Comparison of ENCODE assay signal across 1 cellular context in genomic region chr2:100767224-100767653, GRCh38.
TF ChIP-seq lines count a peak whose summit lies in the region.

No MANE protein-coding gene starts in this region.

TF ChIP-seq in HCT116, 20 proteins besides CTCF, POLR2A, EP300 and RAD21 (continued from another document):
- TF ChIP-seq ELF1 (IDR thresholded peaks at IDR 0.05; ENCODE audit: borderline replicate concordance, low read depth) (peak; percentile 19; the same call in 1 of the 2 replicates), TCF7L2 (IDR thresholded peaks at IDR 0.05; ENCODE audit: borderline replicate concordance, extremely low read depth, insufficient read depth, insufficient read length) (no peak), JUND (IDR thresholded peaks at IDR 0.05) (peak; percentile 86), REST (IDR thresholded peaks at IDR 0.05; ENCODE audit: low read depth) (no peak), CBX3 (IDR thresholded peaks at IDR 0.05; ENCODE audit: low read depth) (peak; percentile 70; the same call in 1 of the 2 replicates), EZH2 (IDR thresholded peaks at IDR 0.05) (no peak), SP1 (IDR thresholded peaks at IDR 0.05; ENCODE audit: low read depth) (peak; percentile 76), CEBPB (IDR thresholded peaks at IDR 0.05; ENCODE audit: low read depth) (peak; percentile 46), MAX (IDR thresholded peaks at IDR 0.05) (no peak), EGR1 (IDR thresholded peaks at IDR 0.05; ENCODE audit: low read depth) (no peak), ZBTB33 (IDR thresholded peaks at IDR 0.05; ENCODE audit: extremely low read depth, insufficient replicate concordance, low read length) (no peak)
